9 cellular contexts compared by ENCODE assay signal in genomic region chr1:27525296-27526271, GRCh38. TPM values are rescaled to one million over a fixed set of nuclear protein-coding genes. Genes with fewer than 3 reads are reported as not detected.
DNase-seq lines count a peak whose midpoint lies in the region; ATAC-seq and FAIRE-seq lines count a peak whose summit lies in the region.
"Had no signal": no experiment of that assay in that cellular context is flagged by ENCODE, and none has a peak within 500 bp of the region (broad histone marks: within the 10 kb centered on the region; RNA-seq: fewer than 3 reads in every experiment).

No MANE protein-coding gene starts in this region.

- DNase-seq in RPMI8226 (peak; percentile 78), hypothalamus (lab: John Stamatoyannopoulos, UW) (peak in 27 of 51 donors; percentile 13 to 52 (median 28)), small intestine (no peak), HPDE6-E6E7 (ENCODE audit: extremely low spot score) (no peak)

- 26 to 34% (median 32%) methylated on average over 13 to 16 of the region's 16 CpGs for WGBS in small intestine, 3 donors

- H3K4me1 ChIP-seq in small intestine (ENCODE audit: control insufficient read depth in 2 of 2, insufficient read depth in 1 of 2, low read depth in 1 of 2, low read length in 1 of 2) = peaks cover 4 to 5% of the 10 kb centered on the region in 2 donors

- no peaks in the 10 kb centered on the region for H3K9me3 ChIP-seq in small intestine (ENCODE audit: control insufficient read depth, low read depth)

- H3K4me3 ChIP-seq in small intestine (ENCODE audit: low read depth in 1 of 2, low read length in 2 of 2) = no peak overlapping the region

- H3K27ac ChIP-seq in angular gyrus (ENCODE audit: low read depth, low read length) = peak overlapping the region; percentile 75
- H3K27ac ChIP-seq in small intestine (ENCODE audit: low read depth in 1 of 2, low read length in 1 of 2) = peak overlapping the region; percentile 37 to 56

- peak; percentile 76 for ATAC-seq in GM18502 (IDR thresholded peaks at IDR 0.05; ENCODE audit: poor library complexity, unreplicated experiment)
- ATAC-seq in HG03439 (IDR thresholded peaks at IDR 0.05; ENCODE audit: unreplicated experiment) = peak; percentile 47
- ATAC-seq in GM18873 (IDR thresholded peaks at IDR 0.05; ENCODE audit: low FRiP score, unreplicated experiment) = no peak

- no peaks in the 10 kb centered on the region for H3K36me3 ChIP-seq in small intestine (ENCODE audit: control insufficient read depth in 2 of 2, insufficient read depth in 2 of 2, low read length in 2 of 2)

- no peak for FAIRE-seq in small intestine (lab: Jason Lieb, UNC)
- FAIRE-seq: endometrium had no signal

- no peaks in the 10 kb centered on the region for H3K27me3 ChIP-seq in small intestine (ENCODE audit: control insufficient read depth in 2 of 2, insufficient read depth in 2 of 2, low read length in 2 of 2)

RNA-seq across cellular contexts. Expression of gene WASF2, which starts 35.6 kb away (rescaled TPM):
- polyA plus RNA-seq in small intestine = 10 to 100 TPM; 19.5 to 49.3 (median 20.5) TPM

Comparison
In these comparisons a context has a peak if more than half of its experiments do, and no peak if none do; other contexts are left out.
1. DNase-seq: peak in RPMI8226 (single experiment) and hypothalamus (27 of 51); none in small intestine (single experiment) and HPDE6-E6E7 (single experiment).